ENCODE assay signal across 8 cellular contexts in genomic region chr19:49149652-49150105, GRCh38. TPM values are rescaled to one million over a fixed set of nuclear protein-coding genes. Genes with fewer than 3 reads are reported as not detected.
DNase-seq lines count a peak whose midpoint lies in the region; FAIRE-seq and TF ChIP-seq lines count a peak whose summit lies in the region.

No MANE protein-coding gene starts in this region.

- H3K27me3 ChIP-seq in GM06990 (replicated peaks; ENCODE audit: control insufficient read depth, insufficient read depth, low read length) (no peaks in the 10 kb centered on the region; the same call in none of the 2 replicates), neural progenitor cell (peaks cover 37% of the 10 kb centered on the region)

- FAIRE-seq in H54 (lab: Jason Lieb, UNC): no peak

- TF ChIP-seq POLR2A in H54 (IDR thresholded peaks at IDR 0.05; ENCODE audit: low read depth, low read length): no peak

- H3K36me3 ChIP-seq in GM06990 (ENCODE audit: control insufficient read depth, insufficient read depth, low read length) (no peaks in the 10 kb centered on the region), neural progenitor cell (no peaks in the 10 kb centered on the region)

- peaks cover 6% of the 10 kb centered on the region for H4K20me1 ChIP-seq in neural progenitor cell (ENCODE audit: low read depth)

- POLR2A ChIA-PET in AG04449 (lab: Yijun Ruan, JAX): interaction anchor here (2.1 kb wide), 1 partner anchor 35 kb away, joined by 4 read pairs; the partner anchor contains the start of gene LIN7B

- no peaks in the 10 kb centered on the region for H3K9me3 Mint-ChIP-seq in activated T-helper 2 cell treated with anti-CD3 and anti-CD28 coated beads, Interferon-gamma antibody, Interleukin-2, Interleukin-4, amounts not matched to agents 10 μg/mL and 5 μg/mL and 100 μg/mL, durations not matched to agents 14 hours and 24 hours and 36 hours
- H3K9me3 Mint-ChIP-seq in neural progenitor cell: no peaks in the 10 kb centered on the region

- H3K4me3 Mint-ChIP-seq in activated T-helper 2 cell treated with anti-CD3 and anti-CD28 coated beads, Interferon-gamma antibody, Interleukin-2, Interleukin-4, amounts not matched to agents 10 μg/mL and 5 μg/mL and 100 μg/mL, durations not matched to agents 14 hours and 24 hours and 36 hours (ENCODE audit: low read depth): peak overlapping the region; percentile 82
- H3K4me3 Mint-ChIP-seq in neural progenitor cell: peak overlapping the region; percentile 96

- H3K4me3 ChIP-seq in AG04449 (ENCODE audit: low read depth, low read length): peak overlapping the region; percentile 95
- peak overlapping the region; percentile 43 for H3K4me3 ChIP-seq in GM06990 (replicated peaks; ENCODE audit: low read depth, low read length)
- peak overlapping the region; percentile 67 for H3K4me3 ChIP-seq in neural progenitor cell

- DNase-seq in AG04449 (ENCODE audit: low read depth, low spot score) (no peak), GM06990 (ENCODE audit: extremely low read depth, insufficient read length) (no peak), NCI-H2227 treated with DMSO at 0.1 percent for 48 hours (lab: John Stamatoyannopoulos, UW) (peak; percentile 38), globus pallidus (ENCODE audit: low spot score) (peak; percentile 70), neural progenitor cell (ENCODE audit: low spot score) (peak; percentile 92), H54 (ENCODE audit: insufficient read length, low spot score) (no peak)
- no peak for DNase-seq in activated T-helper 2 cell treated with anti-CD3 and anti-CD28 coated beads, Interferon-gamma antibody, Interleukin-2, Interleukin-4, amounts not matched to agents 10 μg/mL and 5 μg/mL and 100 μg/mL, durations not matched to agents 14 hours and 24 hours and 36 hours (ENCODE audit: low spot score)
- no peak for DNase-seq in stimulated activated CD4-positive, alpha-beta T cell treated with anti-CD3 and anti-CD28 coated beads, Interleukin-4, amount 100 ng/mL, for 1 hour

- no peaks in the 10 kb centered on the region for H3K9me3 ChIP-seq in neural progenitor cell (ENCODE audit: low read depth)

- H3K79me2 ChIP-seq in neural progenitor cell (ENCODE audit: low read depth): no peaks in the 10 kb centered on the region

- H2AFZ ChIP-seq in neural progenitor cell (replicated peaks): peak overlapping the region; percentile 93

- CTCF ChIA-PET in AG04449 (lab: Yijun Ruan, JAX): interaction anchor here (1.1 to 3.7 kb wide), 6 partner anchors 20 to 157 kb away, joined by 3 to 32 read pairs (median 14); partner anchors contain the start of genes GYS1 and LIN7B

- no peak overlapping the region for H3K27ac ChIP-seq in neural progenitor cell

- H3K27ac Mint-ChIP-seq in activated T-helper 2 cell treated with anti-CD3 and anti-CD28 coated beads, Interferon-gamma antibody, Interleukin-2, Interleukin-4, amounts not matched to agents 10 μg/mL and 5 μg/mL and 100 μg/mL, durations not matched to agents 14 hours and 24 hours and 36 hours: no peak overlapping the region
- H3K27ac Mint-ChIP-seq in neural progenitor cell: peak overlapping the region; percentile 97

- H3K4me2 ChIP-seq in neural progenitor cell: peak overlapping the region; percentile 92

- no peak overlapping the region for H3K9ac ChIP-seq in neural progenitor cell

- TF ChIP-seq CTCF in AG04449 (IDR thresholded peaks at IDR 0.05; ENCODE audit: insufficient read depth, low read length, missing control alignments): no peak
- TF ChIP-seq CTCF in GM06990 (IDR thresholded peaks at IDR 0.05; ENCODE audit: insufficient read depth, low read length, poor library complexity, severe bottlenecking): no peak
- TF ChIP-seq CTCF in neural progenitor cell (IDR thresholded peaks at IDR 0.05): no peak

- H3K36me3 Mint-ChIP-seq in activated T-helper 2 cell treated with anti-CD3 and anti-CD28 coated beads, Interferon-gamma antibody, Interleukin-2, Interleukin-4, amounts not matched to agents 10 μg/mL and 5 μg/mL and 100 μg/mL, durations not matched to agents 14 hours and 24 hours and 36 hours (ENCODE audit: low read depth): no peaks in the 10 kb centered on the region
- peaks cover 4% of the 10 kb centered on the region for H3K36me3 Mint-ChIP-seq in neural progenitor cell

- peaks cover 22% of the 10 kb centered on the region for H3K4me1 Mint-ChIP-seq in activated T-helper 2 cell treated with anti-CD3 and anti-CD28 coated beads, Interferon-gamma antibody, Interleukin-2, Interleukin-4, amounts not matched to agents 10 μg/mL and 5 μg/mL and 100 μg/mL, durations not matched to agents 14 hours and 24 hours and 36 hours (ENCODE audit: low read depth)
- H3K4me1 Mint-ChIP-seq in neural progenitor cell: peaks cover 36% of the 10 kb centered on the region

- H3K4me1 ChIP-seq in neural progenitor cell: peaks cover 16% of the 10 kb centered on the region

- intact Hi-C loops in activated T-helper 2 cell treated with anti-CD3 and anti-CD28 coated beads, Interferon-gamma antibody, Interleukin-2, Interleukin-4, amounts not matched to agents 10 μg/mL and 5 μg/mL and 100 μg/mL, durations not matched to agents 14 hours and 24 hours and 36 hours (cut with micrococcal nuclease): loop anchor here (5.0 to 10.0 kb wide), 4 partner anchors 37 to 155 kb away; partner anchors contain the start of genes GYS1, LIN7B and RUVBL2

- peaks cover 62% of the 10 kb centered on the region for H3F3A ChIP-seq in neural progenitor cell (ENCODE audit: low read depth)

- H3K27me3 Mint-ChIP-seq in activated T-helper 2 cell treated with anti-CD3 and anti-CD28 coated beads, Interferon-gamma antibody, Interleukin-2, Interleukin-4, amounts not matched to agents 10 μg/mL and 5 μg/mL and 100 μg/mL, durations not matched to agents 14 hours and 24 hours and 36 hours (ENCODE audit: low read depth): peaks cover 66% of the 10 kb centered on the region
- peaks cover 8% of the 10 kb centered on the region for H3K27me3 Mint-ChIP-seq in neural progenitor cell (ENCODE audit: insufficient read depth, low read depth)

RNA-seq across cellular contexts. Expression of gene HRC, which starts 5.5 kb away (rescaled TPM):
- total RNA-seq in activated T-helper 2 cell treated with anti-CD3 and anti-CD28 coated beads, Interferon-gamma antibody, Interleukin-2, Interleukin-4, amounts not matched to agents 10 μg/mL and 5 μg/mL and 100 μg/mL, durations not matched to agents 14 hours and 24 hours and 36 hours: not detected in 2 replicates
- 0.31 TPM in 1 of 2 replicates, not detected in the other for total RNA-seq in neural progenitor cell (ENCODE audit: low replicate concordance)

RNA-seq across cellular contexts. Expression of gene TRPM4, which starts 7.9 kb away (rescaled TPM):
- total RNA-seq in activated T-helper 2 cell treated with anti-CD3 and anti-CD28 coated beads, Interferon-gamma antibody, Interleukin-2, Interleukin-4, amounts not matched to agents 10 μg/mL and 5 μg/mL and 100 μg/mL, durations not matched to agents 14 hours and 24 hours and 36 hours: 1.3 and 1.9 TPM in 2 replicates
- 3.1 and 11.2 TPM in 2 replicates for total RNA-seq in neural progenitor cell (ENCODE audit: low replicate concordance)

RNA-seq across cellular contexts. Expression of gene PPFIA3, which starts 30.3 kb away (rescaled TPM):
- total RNA-seq in activated T-helper 2 cell treated with anti-CD3 and anti-CD28 coated beads, Interferon-gamma antibody, Interleukin-2, Interleukin-4, amounts not matched to agents 10 μg/mL and 5 μg/mL and 100 μg/mL, durations not matched to agents 14 hours and 24 hours and 36 hours: 3.6 and 5.0 TPM in 2 replicates
- total RNA-seq in neural progenitor cell (ENCODE audit: low replicate concordance): 1.8 and 12.0 TPM in 2 replicates

RNA-seq across cellular contexts. Expression of gene C19orf73, which starts 30.7 kb away (rescaled TPM):
- total RNA-seq in activated T-helper 2 cell treated with anti-CD3 and anti-CD28 coated beads, Interferon-gamma antibody, Interleukin-2, Interleukin-4, amounts not matched to agents 10 μg/mL and 5 μg/mL and 100 μg/mL, durations not matched to agents 14 hours and 24 hours and 36 hours: 1.7 and 2.3 TPM in 2 replicates
- 1.7 TPM in 1 of 2 replicates, not detected in the other for total RNA-seq in neural progenitor cell (ENCODE audit: low replicate concordance)

RNA-seq across cellular contexts. Expression of gene LIN7B, which starts 35.5 kb away (rescaled TPM):
- total RNA-seq in activated T-helper 2 cell treated with anti-CD3 and anti-CD28 coated beads, Interferon-gamma antibody, Interleukin-2, Interleukin-4, amounts not matched to agents 10 μg/mL and 5 μg/mL and 100 μg/mL, durations not matched to agents 14 hours and 24 hours and 36 hours: 5.9 and 7.7 TPM in 2 replicates
- total RNA-seq in neural progenitor cell (ENCODE audit: low replicate concordance): 9.2 and 9.7 TPM in 2 replicates

Comparison
In these comparisons a context has a peak if more than half of its experiments do, and no peak if none do; other contexts are left out.
1. DNase-seq: peak in NCI-H2227 treated with DMSO at 0.1 percent for 48 hours (single experiment), globus pallidus (single experiment) and neural progenitor cell (single experiment); none in AG04449 (single experiment), GM06990 (single experiment), activated T-helper 2 cell treated with anti-CD3 and anti-CD28 coated beads, Interferon-gamma antibody, Interleukin-2, Interleukin-4, amounts not matched to agents 10 μg/mL and 5 μg/mL and 100 μg/mL, durations not matched to agents 14 hours and 24 hours and 36 hours (single experiment), stimulated activated CD4-positive, alpha-beta T cell treated with anti-CD3 and anti-CD28 coated beads, Interleukin-4, amount 100 ng/mL, for 1 hour (single experiment) and H54 (single experiment).
2. H3K4me3 ChIP-seq: peak in every context shown above with its lines; median percentile 95 in AG04449; 67 in neural progenitor cell; 43 in GM06990.